1 cellular context compared by ENCODE assay signal in genomic region chr22:43320943-43321900, GRCh38.
TF ChIP-seq lines count a peak whose summit lies in the region.

No MANE protein-coding gene starts in this region.

TF ChIP-seq in K562, 482 proteins besides CTCF, POLR2A, EP300 and RAD21 (continued from another document and continues in another):
- TF ChIP-seq ZNF695 (CRISPR knock-in tag; IDR thresholded peaks at IDR 0.05) (no peak), MTA2 (IDR thresholded peaks at IDR 0.05; ENCODE audit: low read depth) (no peak), ELF4 (CRISPR knock-in tag; IDR thresholded peaks at IDR 0.05) (no peak), CXXC5 (CRISPR knock-in tag; IDR thresholded peaks at IDR 0.05) (peak; percentile 76), THRB (CRISPR knock-in tag; conservative IDR thresholded peaks at IDR 0.05) (no peak), ELF1 (tag; IDR thresholded peaks at IDR 0.05) (peak; percentile 73), CBX3 (IDR thresholded peaks at IDR 0.05; ENCODE audit: borderline replicate concordance in 1 of 2, low read length in 2 of 2) (0 out of 3 replicates have a peak, but pooled peaks of 1 of the 2 experiments have one; percentile 33), ADNP (tag; IDR thresholded peaks at IDR 0.05) (no peak), ZNF277 (CRISPR knock-in tag; IDR thresholded peaks at IDR 0.05; ENCODE audit: borderline replicate concordance) (no peak), FOXO4 (CRISPR knock-in tag; IDR thresholded peaks at IDR 0.05) (no peak), ZNF644 (tag; IDR thresholded peaks at IDR 0.05; ENCODE audit: low read depth) (no peak), EHMT2 (IDR thresholded peaks at IDR 0.05) (peak; percentile 80; the same call in 1 of the 2 replicates), HDAC3 (IDR thresholded peaks at IDR 0.05; ENCODE audit: borderline replicate concordance, partially characterized antibody) (no peak), ZNF766 (CRISPR knock-in tag; conservative IDR thresholded peaks at IDR 0.05) (peak; percentile 70), ZBTB40 (IDR thresholded peaks at IDR 0.05) (peak; percentile 94), ZBTB40 (CRISPR knock-in tag; IDR thresholded peaks at IDR 0.05) (no peak), AFF4 (CRISPR knock-in tag; IDR thresholded peaks at IDR 0.05) (no peak), ZC3H11A (IDR thresholded peaks at IDR 0.05; ENCODE audit: low read depth, low read length) (no peak), ZNF592 (IDR thresholded peaks at IDR 0.05) (no peak), CEBPZ (IDR thresholded peaks at IDR 0.05; ENCODE audit: borderline replicate concordance, low read depth, low read length) (no peak), NR2C2 (CRISPR knock-in tag; IDR thresholded peaks at IDR 0.05) (no peak), NR2C2 (tag; IDR thresholded peaks at IDR 0.05) (peak; percentile 96), ZNF589 (CRISPR knock-in tag; IDR thresholded peaks at IDR 0.05; ENCODE audit: low read depth) (peak; percentile 29; the same call in 1 of the 2 replicates), CREB3 (tag; conservative IDR thresholded peaks at IDR 0.05; ENCODE audit: low read depth) (peak; percentile 64; the same call in 1 of the 2 replicates), GABPB1 (CRISPR knock-in tag; IDR thresholded peaks at IDR 0.05) (peak; percentile 50; the same call in 1 of the 2 replicates), ZNF316 (IDR thresholded peaks at IDR 0.05) (no peak)
